ENCODE assay signal across 1 cellular context in the genomic region with DNA sequence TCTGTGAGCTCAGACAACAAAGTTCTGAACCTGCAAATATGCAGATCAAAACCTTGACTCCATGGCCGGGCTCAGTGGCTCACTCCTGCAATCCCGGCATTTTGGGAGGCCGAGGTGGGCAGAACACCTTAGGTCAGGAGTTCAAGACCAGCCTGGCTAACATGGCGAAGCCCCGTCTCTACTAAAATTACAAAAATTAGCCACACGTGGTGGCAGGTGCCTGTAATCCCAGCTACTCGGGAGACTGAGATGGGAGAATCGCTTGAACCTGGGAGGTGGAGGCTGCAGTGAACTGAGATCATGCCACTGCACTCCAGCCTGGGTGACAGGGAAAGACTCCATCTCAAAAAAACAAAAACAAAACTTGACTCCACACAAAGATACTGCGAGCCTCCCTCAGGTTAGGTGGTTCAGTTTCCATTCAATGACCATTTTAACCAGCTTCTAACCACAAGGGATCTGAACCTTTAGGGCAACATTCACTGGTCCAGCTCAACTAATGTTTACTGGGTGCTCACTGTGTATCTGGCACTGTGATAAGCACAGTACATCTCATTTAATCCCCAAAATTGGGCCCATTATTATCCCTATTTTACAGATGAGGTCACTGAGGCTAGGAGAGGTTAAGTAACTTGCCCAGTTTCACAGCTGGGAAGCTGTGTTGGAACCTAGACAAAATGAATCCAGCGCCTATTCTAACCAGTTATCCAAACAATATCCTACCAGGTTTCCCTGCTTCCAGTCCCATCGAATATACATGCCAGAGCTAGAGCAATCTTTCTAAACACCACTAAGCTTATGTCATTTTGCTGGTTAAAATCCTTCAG.
TF ChIP-seq lines count a peak whose summit lies in the region.

No MANE protein-coding gene starts in this region.

TF ChIP-seq in IMR-90, 13 proteins besides CTCF, POLR2A, EP300 and RAD21 (continued from another document):
- TF ChIP-seq NFE2L2 (IDR thresholded peaks at IDR 0.05; ENCODE audit: low read depth, low read length) (no peak), USF2 (IDR thresholded peaks at IDR 0.05; ENCODE audit: low read depth, low read length) (no peak), RFX5 (IDR thresholded peaks at IDR 0.05; ENCODE audit: low read depth, low read length) (no peak), MAZ (IDR thresholded peaks at IDR 0.05; ENCODE audit: borderline replicate concordance, low read depth, low read length) (no peak), CEBPB (IDR thresholded peaks at IDR 0.05; ENCODE audit: low read depth, low read length) (no peak), FOS (IDR thresholded peaks at IDR 0.05; ENCODE audit: low read depth, low read length) (no peak), CHD1 (IDR thresholded peaks at IDR 0.05; ENCODE audit: low read depth, low read length) (no peak), BHLHE40 (IDR thresholded peaks at IDR 0.05; ENCODE audit: low read depth, low read length) (no peak)
